In genomic region chr1:93304716-93305138, GRCh38 we compare ENCODE assay signal across 1 cellular context.
TF ChIP-seq lines count a peak whose summit lies in the region.

No MANE protein-coding gene starts in this region.

TF ChIP-seq in GM12878, 131 proteins besides CTCF, POLR2A, EP300 and RAD21 (continued from another document):
- no peak for TF ChIP-seq CEBPZ (IDR thresholded peaks at IDR 0.05; ENCODE audit: low read depth, low read length)
